7 cellular contexts compared by ENCODE assay signal in genomic region chr16:74652883-74653282, GRCh38. TPM values are rescaled to one million over a fixed set of nuclear protein-coding genes. Genes with fewer than 3 reads are reported as not detected.
A peak's percentile ranks its signal among the peaks of the same experiment; 100 is the strongest.
DNase-seq lines count a peak whose midpoint lies in the region; ATAC-seq and TF ChIP-seq lines count a peak whose summit lies in the region.
"Not testable (repeated sequence)": the region's sequence is repeated elsewhere in the genome, so short reads cannot be mapped to it uniquely, and the experiment has no call there.

No MANE protein-coding gene starts in this region.

- not testable (repeated sequence) for TF ChIP-seq CTCF in H9 (conservative IDR thresholded peaks at IDR 0.05); PC-3 (conservative IDR thresholded peaks at IDR 0.05; ENCODE audit: low read depth, low read length); fibroblast of mammary gland (conservative IDR thresholded peaks at IDR 0.05; ENCODE audit: control insufficient read depth, insufficient read depth, low read depth, low read length)

- H3K79me1 ChIP-seq in H9 (ENCODE audit: insufficient read depth, low read depth, low read length, poor library complexity, severe bottlenecking), result peaks cover 15% of the 10 kb centered on the region

- H3K4me3 ChIP-seq in CD4-positive, CD25-positive, alpha-beta regulatory T cell (ENCODE audit: low read depth, low read length); PC-3 (ENCODE audit: low read length); fibroblast of mammary gland (ENCODE audit: control insufficient read depth, low read depth, low read length): not testable (repeated sequence)

- H2AK5ac ChIP-seq in H9 (ENCODE audit: insufficient read length, low read length), result not testable (repeated sequence)

- H3K9ac ChIP-seq in H9 (ENCODE audit: extremely low read depth, insufficient read length, low read length); PC-3 (ENCODE audit: low read length): not testable (repeated sequence)

- peak overlapping the region; percentile 31 to 83 (median 64) for H3K27ac Mint-ChIP-seq in CD4-positive, CD25-positive, alpha-beta regulatory T cell
- peak overlapping the region in 2 of 3 experiments; percentile 61 to 76; a peak in 2 of 7 replicates for H3K27ac Mint-ChIP-seq in H9
- H3K27ac Mint-ChIP-seq in activated T-cell treated with anti-CD3 and anti-CD28 coated beads, Interleukin-2, amount 50 U/mL, for 24 hours, result peak overlapping the region; percentile 50
- H3K27ac Mint-ChIP-seq in central memory CD8-positive, alpha-beta T cell (ENCODE audit: low read depth), result peak overlapping the region; percentile 71

- H3K56ac ChIP-seq in H9 (ENCODE audit: insufficient read length, low read depth, low read length), result not testable (repeated sequence)

- H3K23ac ChIP-seq in H9 (ENCODE audit: insufficient read length, low read depth, low read length), result not testable (repeated sequence)

- H3K27me3 Mint-ChIP-seq in CD4-positive, CD25-positive, alpha-beta regulatory T cell; H9 (ENCODE audit: low read depth); activated T-cell treated with anti-CD3 and anti-CD28 coated beads, Interleukin-2, amount 50 U/mL, for 24 hours; central memory CD8-positive, alpha-beta T cell: not testable (repeated sequence)

- POLR2A ChIA-PET in PC-3 (lab: Charles Lee; ENCODE audit: unreplicated experiment), result not testable (repeated sequence)

- not testable (repeated sequence) for H4K91ac ChIP-seq in H9 (ENCODE audit: insufficient read length, low read depth, low read length)

- not testable (repeated sequence) for H4K5ac ChIP-seq in H9 (ENCODE audit: insufficient read length, low read depth, low read length)

- CTCF ChIA-PET in PC-3 (lab: Charles Lee), result not testable (repeated sequence)

- H3K9me3 ChIP-seq in CD4-positive, CD25-positive, alpha-beta regulatory T cell (ENCODE audit: control insufficient read depth in 2 of 2, low read length in 2 of 2); H9 (ENCODE audit: control insufficient read depth, low read depth, low read length); PC-3 (ENCODE audit: low read length): not testable (repeated sequence)

- not testable (repeated sequence) for H3K4ac ChIP-seq in H9 (ENCODE audit: low read depth, low read length)

- not testable (repeated sequence) for H3K36me3 Mint-ChIP-seq in CD4-positive, CD25-positive, alpha-beta regulatory T cell
- H3K36me3 Mint-ChIP-seq in H9 (ENCODE audit: insufficient read depth in 1 of 3, low read depth in 3 of 3), result peaks cover 37 to 81% (median 63%) of the 10 kb centered on the region in 3 experiments; a peak in 6 of 7 replicates
- peaks cover 91% of the 10 kb centered on the region for H3K36me3 Mint-ChIP-seq in activated T-cell treated with anti-CD3 and anti-CD28 coated beads, Interleukin-2, amount 50 U/mL, for 24 hours (ENCODE audit: low read depth)
- peaks cover 47% of the 10 kb centered on the region for H3K36me3 Mint-ChIP-seq in central memory CD8-positive, alpha-beta T cell (ENCODE audit: insufficient read depth)

- peak overlapping the region; percentile 24 for H3K27ac ChIP-seq in CD4-positive, CD25-positive, alpha-beta regulatory T cell (ENCODE audit: insufficient read depth, low read length, poor library complexity, severe bottlenecking)
- H3K27ac ChIP-seq in H9 (ENCODE audit: insufficient read length, low read depth, low read length); PC-3 (ENCODE audit: low read length): not testable (repeated sequence)

- not testable (repeated sequence) for H2AFZ ChIP-seq in H9 (ENCODE audit: low read length); PC-3 (ENCODE audit: low read length)

- not testable (repeated sequence) for H3K79me2 ChIP-seq in H9 (ENCODE audit: insufficient read depth, low read length)
- peaks cover 83% of the 10 kb centered on the region for H3K79me2 ChIP-seq in PC-3 (ENCODE audit: low read length)

- intact Hi-C loops in PC-3 (cut with micrococcal nuclease), result not testable (repeated sequence)

- H2BK15ac ChIP-seq in H9 (ENCODE audit: low read depth, low read length), result not testable (repeated sequence)

- not testable (repeated sequence) for H3K23me2 ChIP-seq in H9 (ENCODE audit: insufficient read length, low read depth, low read length, poor library complexity, severe bottlenecking)

- peaks cover 18% of the 10 kb centered on the region for H3K4me1 ChIP-seq in CD4-positive, CD25-positive, alpha-beta regulatory T cell (ENCODE audit: control insufficient read depth, insufficient read depth, low read length, poor library complexity, severe bottlenecking)
- H3K4me1 ChIP-seq in H9 (ENCODE audit: insufficient read depth, low read length); PC-3 (ENCODE audit: insufficient read depth, low read length): not testable (repeated sequence)

- H3K27me3 ChIP-seq in CD4-positive, CD25-positive, alpha-beta regulatory T cell (ENCODE audit: control insufficient read depth, insufficient read depth, low read length); H9 (ENCODE audit: insufficient read depth, low read length); PC-3 (ENCODE audit: low read length): not testable (repeated sequence)

- not testable (repeated sequence) for H3F3A ChIP-seq in PC-3 (ENCODE audit: low read length, unreplicated experiment)

- H3K36me3 ChIP-seq in CD4-positive, CD25-positive, alpha-beta regulatory T cell (ENCODE audit: control insufficient read depth, insufficient read depth, low read length), result peaks cover 45% of the 10 kb centered on the region
- peaks cover 43% of the 10 kb centered on the region for H3K36me3 ChIP-seq in PC-3 (ENCODE audit: low read depth, low read length)

- H4K8ac ChIP-seq in H9 (replicated peaks; ENCODE audit: insufficient read length, low read depth, low read length), result not testable (repeated sequence)

- not testable (repeated sequence) for H3K14ac ChIP-seq in H9 (ENCODE audit: insufficient read depth, low read length)

- no CpG with 5 or more reads among the region's 2 CpGs for WGBS in H9 (ENCODE audit: extremely low coverage, insufficient read length, low lambda C conversion rate)

- not testable (repeated sequence) for BruUV-seq in PC-3 (replicated peaks; lab: Mats Ljungman, UMichigan)

- H3K4me3 Mint-ChIP-seq in CD4-positive, CD25-positive, alpha-beta regulatory T cell; H9; activated T-cell treated with anti-CD3 and anti-CD28 coated beads, Interleukin-2, amount 50 U/mL, for 24 hours; central memory CD8-positive, alpha-beta T cell: not testable (repeated sequence)

- ATAC-seq in CD4-positive, CD25-positive, alpha-beta regulatory T cell (ENCODE audit: low read depth in 2 of 2); central memory CD8-positive, alpha-beta T cell (replicated peaks; ENCODE audit: extremely low read depth, poor library complexity, severe bottlenecking): not testable (repeated sequence)
- peak; percentile 57 for ATAC-seq in PC-3

- H2BK12ac ChIP-seq in H9 (ENCODE audit: insufficient read length, low read depth, low read length), result not testable (repeated sequence)

- H3K18ac ChIP-seq in H9 (ENCODE audit: insufficient read length, low read depth, low read length), result not testable (repeated sequence)

- not testable (repeated sequence) for H3K9me2 ChIP-seq in PC-3 (replicated peaks; ENCODE audit: low read length)

- not testable (repeated sequence) for DNase-seq in CD4-positive, CD25-positive, alpha-beta regulatory T cell; H9; activated T-cell treated with anti-CD3 and anti-CD28 coated beads, Interleukin-2, amount 50 U/mL, for 24 hours; central memory CD8-positive, alpha-beta T cell (ENCODE audit: low spot score in 2 of 2)
- DNase-seq in PC-3, result peak; percentile 17
- peak; percentile 39 for DNase-seq in fibroblast of mammary gland (ENCODE audit: low read depth)
- DNase-seq in myocyte (ENCODE audit: low read depth), result peak; percentile 18

- not testable (repeated sequence) for H2BK20ac ChIP-seq in H9 (ENCODE audit: low read depth, low read length, poor library complexity, severe bottlenecking)

- not testable (repeated sequence) for H4K20me1 ChIP-seq in H9 (ENCODE audit: control insufficient read depth, insufficient read depth, insufficient read length)
- peaks cover 39% of the 10 kb centered on the region for H4K20me1 ChIP-seq in PC-3 (ENCODE audit: low read length)

- not testable (repeated sequence) for H2BK120ac ChIP-seq in H9 (ENCODE audit: low read depth, low read length, poor library complexity, severe bottlenecking)

- H3K4me1 Mint-ChIP-seq in CD4-positive, CD25-positive, alpha-beta regulatory T cell, result peaks cover 25 to 61% (median 46%) of the 10 kb centered on the region in 4 donors
- H3K4me1 Mint-ChIP-seq in H9, result not testable (repeated sequence)
- peaks cover 47% of the 10 kb centered on the region for H3K4me1 Mint-ChIP-seq in activated T-cell treated with anti-CD3 and anti-CD28 coated beads, Interleukin-2, amount 50 U/mL, for 24 hours (ENCODE audit: low read depth)
- H3K4me1 Mint-ChIP-seq in central memory CD8-positive, alpha-beta T cell, result peaks cover 48% of the 10 kb centered on the region

- H2BK5ac ChIP-seq in H9 (ENCODE audit: insufficient read length, low read length), result not testable (repeated sequence)

- H3T11ph ChIP-seq in H9 (ENCODE audit: low read length), result not testable (repeated sequence)

- not testable (repeated sequence) for H3K4me2 ChIP-seq in H9 (ENCODE audit: insufficient read depth, insufficient read length, low read length); PC-3 (ENCODE audit: low read length)

- H3K9me3 Mint-ChIP-seq in CD4-positive, CD25-positive, alpha-beta regulatory T cell; H9; activated T-cell treated with anti-CD3 and anti-CD28 coated beads, Interleukin-2, amount 50 U/mL, for 24 hours; central memory CD8-positive, alpha-beta T cell: not testable (repeated sequence)

RNA-seq across cellular contexts. Expression of gene RFWD3, which starts 13.8 kb away (rescaled TPM):
- 48.5 TPM for total RNA-seq in CD4-positive, CD25-positive, alpha-beta regulatory T cell
- polyA plus RNA-seq in CD4-positive, CD25-positive, alpha-beta regulatory T cell, result 10 to 100 TPM; 17.8 to 29.5 (median 21.6) TPM
- total RNA-seq in H9 (2021), result 114 and 120 TPM in 2 replicates
- 30.5 and 32.8 TPM in 2 replicates for total RNA-seq in PC-3 (2014; rRNA removed)
- 13.0 and 14.1 TPM in 2 replicates for total RNA-seq in myocyte
- polyA plus RNA-seq in myocyte (2012), result 7.3 TPM

RNA-seq across cellular contexts. Expression of gene GLG1, which starts 46.0 kb away (rescaled TPM):
- 202 TPM for total RNA-seq in CD4-positive, CD25-positive, alpha-beta regulatory T cell
- polyA plus RNA-seq in CD4-positive, CD25-positive, alpha-beta regulatory T cell, result 100 to 1,000 TPM; 147 to 156 (median 152) TPM
- 133 and 135 TPM in 2 replicates for total RNA-seq in H9 (2021)
- total RNA-seq in PC-3 (2014; rRNA removed), result 63.5 and 86.4 TPM in 2 replicates
- total RNA-seq in myocyte, result 78.9 and 105 TPM in 2 replicates
- 104 TPM for polyA plus RNA-seq in myocyte (2012)

RNA-seq across cellular contexts. Expression of gene MLKL, which starts 47.8 kb away (rescaled TPM):
- total RNA-seq in CD4-positive, CD25-positive, alpha-beta regulatory T cell, result 50.0 TPM
- 10 to 100 TPM; 15.6 to 21.3 (median 20.8) TPM for polyA plus RNA-seq in CD4-positive, CD25-positive, alpha-beta regulatory T cell
- 0.37 and 0.42 TPM in 2 replicates for total RNA-seq in H9 (2021)
- total RNA-seq in PC-3 (2014; rRNA removed), result 29.6 and 30.9 TPM in 2 replicates
- total RNA-seq in myocyte, result 0.57 and 1.4 TPM in 2 replicates
- polyA plus RNA-seq in myocyte (2012), result 1.2 TPM

Comparison
In these comparisons a context has a peak if more than half of its experiments do, and no peak if none do; other contexts are left out.
1. RNA of gene MLKL, which starts 47.8 kb away (total RNA-seq): 50.0 TPM in CD4-positive, CD25-positive, alpha-beta regulatory T cell (single experiment) and 29.6 to 30.9 TPM in PC-3; 0.57 to 1.4 TPM in myocyte and 0.37 to 0.42 TPM in H9; every median in the first group is over 10 times any median in the second.
2. Peak in every context shown above with its lines, with median percentiles within 50 percentile points of each other: H3K27ac Mint-ChIP-seq.